15 cellular contexts compared by ENCODE assay signal in the genomic region with DNA sequence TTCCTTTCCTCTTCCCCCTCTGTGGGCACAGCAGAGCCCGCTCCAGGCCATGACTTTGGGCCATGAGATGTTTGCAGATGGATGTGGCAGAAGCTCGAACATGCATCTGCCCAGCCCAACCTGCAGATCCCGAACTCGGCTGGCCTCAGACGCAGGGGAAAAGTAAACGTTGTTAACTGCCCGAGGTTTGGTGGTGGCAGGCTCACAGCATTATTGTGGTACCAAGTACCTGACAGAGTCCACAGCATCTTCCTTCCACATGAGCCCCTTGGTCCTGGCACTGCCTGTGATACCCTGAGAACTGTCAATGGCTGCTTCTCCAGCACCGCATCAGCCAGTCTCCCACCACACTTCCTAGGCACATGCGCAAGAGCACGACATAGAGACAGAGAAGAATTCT.
DNase-seq lines count a peak whose midpoint lies in the region; ATAC-seq and TF ChIP-seq lines count a peak whose summit lies in the region.
"Had no signal": no experiment of that assay in that cellular context is flagged by ENCODE, and none has a peak within 500 bp of the region (broad histone marks: within the 10 kb centered on the region; RNA-seq: fewer than 3 reads in every experiment).

No MANE protein-coding gene starts in this region.

- DNase-seq in NCI-H748 (lab: John Stamatoyannopoulos, UW; ENCODE audit: unreplicated experiment) (peak; percentile 3), NCI-H748 treated with DMSO at 0.1 percent for 48 hours (lab: John Stamatoyannopoulos, UW) (no peak), osteocyte (ENCODE audit: extremely low spot score, unreplicated experiment) (peak; percentile 65), GM10266 (ENCODE audit: extremely low spot score) (no peak)
- DNase-seq: AML-193; Caco-2; Calu3; CD4-positive, alpha-beta T cell; CD8-positive, alpha-beta T cell; DMS79 treated with DMSO at 0.1 percent for 48 hours; GF-D8 had no signal

- H3K27ac Mint-ChIP-seq in osteocyte (ENCODE audit: unreplicated experiment) = no peak overlapping the region
- H3K27ac Mint-ChIP-seq: B cell; CD4-positive, alpha-beta T cell; CD8-positive, alpha-beta T cell had no signal

- no peak for ATAC-seq in GM21723 (IDR thresholded peaks at IDR 0.05; ENCODE audit: unreplicated experiment)
- ATAC-seq: A549; CD8-positive, alpha-beta T cell; GM12878 had no signal

- no peaks in the 10 kb centered on the region for H3K9me3 Mint-ChIP-seq in osteocyte (ENCODE audit: unreplicated experiment)
- H3K9me3 Mint-ChIP-seq: CD4-positive, alpha-beta T cell; CD8-positive, alpha-beta T cell had no signal

- H3K4me3 Mint-ChIP-seq in osteocyte (ENCODE audit: unreplicated experiment) = no peak overlapping the region
- H3K4me3 Mint-ChIP-seq: B cell; CD4-positive, alpha-beta T cell; CD8-positive, alpha-beta T cell had no signal

- H3K4me1 Mint-ChIP-seq in osteocyte (ENCODE audit: unreplicated experiment) = peaks cover 5% of the 10 kb centered on the region
- H3K4me1 Mint-ChIP-seq: B cell had no signal

- no peaks in the 10 kb centered on the region for H3K36me3 Mint-ChIP-seq in osteocyte (ENCODE audit: unreplicated experiment)
- H3K36me3 Mint-ChIP-seq: CD8-positive, alpha-beta T cell had no signal

- H3K27me3 Mint-ChIP-seq in osteocyte (ENCODE audit: unreplicated experiment) = no peaks in the 10 kb centered on the region
- H3K27me3 Mint-ChIP-seq: B cell; CD4-positive, alpha-beta T cell had no signal

- TF ChIP-seq CTCF in osteocyte (IDR thresholded peaks at IDR 0.05) (no peak), GM10266 (IDR thresholded peaks at IDR 0.05; ENCODE audit: control insufficient read depth, insufficient read depth, low read depth, missing control alignments) (no peak)

Comparison
In these comparisons a context has a peak if more than half of its experiments do, and no peak if none do; other contexts are left out.
1. DNase-seq: peak in NCI-H748 (single experiment) and osteocyte (single experiment); none in NCI-H748 treated with DMSO at 0.1 percent for 48 hours (single experiment) and GM10266 (single experiment).